In the genomic region with DNA sequence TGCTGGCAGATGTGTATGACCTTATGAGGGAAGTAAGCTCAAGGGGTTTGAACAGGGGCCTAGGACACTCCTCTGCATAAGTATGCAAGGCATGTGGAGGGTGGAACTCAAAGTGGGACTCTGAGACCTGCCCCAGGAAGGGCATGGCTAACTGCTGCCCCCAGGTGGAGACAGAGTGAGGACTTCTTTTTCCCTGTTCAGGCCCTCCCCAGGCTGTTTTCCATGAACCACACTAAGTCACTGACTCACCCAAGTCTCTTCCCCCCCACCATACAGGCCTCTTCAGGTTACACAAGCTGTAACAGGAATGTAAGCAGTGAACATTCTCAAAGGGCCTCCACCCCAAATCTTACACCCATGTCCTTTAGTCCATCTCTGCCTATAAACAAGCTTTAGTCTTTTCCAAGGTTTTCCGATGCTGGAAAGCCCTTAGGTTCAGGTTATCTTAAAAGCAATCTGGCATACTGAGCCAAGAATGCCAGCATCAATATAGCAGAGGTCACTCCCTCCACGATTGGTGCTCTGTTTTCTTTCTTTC, we compare ENCODE assay signal across 8 cellular contexts. TPM values are rescaled to one million over a fixed set of nuclear protein-coding genes. Genes with fewer than 3 reads are reported as not detected.
DNase-seq lines count a peak whose midpoint lies in the region; ATAC-seq and TF ChIP-seq lines count a peak whose summit lies in the region.

No MANE protein-coding gene starts in this region.

- H3K4me2 ChIP-seq in osteoblast (ENCODE audit: insufficient read depth, low read length): peak overlapping the region; percentile 56

- ATAC-seq in Panc1 (peak; percentile 74), foreskin keratinocyte (peak; percentile 75)

- H3K27me3 ChIP-seq in H7 (ENCODE audit: control insufficient read depth, insufficient read depth, low read length) (no peaks in the 10 kb centered on the region), Panc1 (ENCODE audit: control insufficient read depth, insufficient read depth, low read length) (no peaks in the 10 kb centered on the region), foreskin keratinocyte (no peaks in the 10 kb centered on the region), osteoblast (ENCODE audit: insufficient read depth, low read length) (no peaks in the 10 kb centered on the region)

- no peaks in the 10 kb centered on the region for H3K9me3 ChIP-seq in Panc1 (ENCODE audit: control insufficient read depth, insufficient read depth, low read depth, low read length)
- no peaks in the 10 kb centered on the region for H3K9me3 ChIP-seq in osteoblast (ENCODE audit: low read depth, low read length)

- POLR2A ChIA-PET in Panc1 (lab: Charles Lee): interaction anchor here (0.5 to 0.7 kb wide), 6 partner anchors 11 to 62 kb away, joined by 3 to 16 read pairs (median 4); partner anchors contain the start of gene AHNAK

- peaks cover 42% of the 10 kb centered on the region for H4K20me1 ChIP-seq in osteoblast (ENCODE audit: insufficient read depth, low read length)

- H3K79me2 ChIP-seq in osteoblast (ENCODE audit: insufficient read depth, low read length): peaks cover 33% of the 10 kb centered on the region

- 13% methylated on average over 2 of the region's 2 CpGs for WGBS in urinary bladder

- DNase-seq in AG10803 (ENCODE audit: low read depth) (peak; percentile 99), H7 (peak; percentile 86), Panc1 (ENCODE audit: low read depth, low spot score) (peak; percentile 95), foreskin keratinocyte (peak; percentile 97 to 99), osteoblast (ENCODE audit: insufficient read length, low spot score, missing footprints) (peak; percentile 97), HPDE6-E6E7 (ENCODE audit: extremely low spot score) (no peak)
- DNase-seq in activated T-helper 9 cell treated with anti-CD3 and anti-CD28 coated beads, Interleukin-2, amount 50 U/mL, for 16 hours (ENCODE audit: low read depth): peak; percentile 73

- intact Hi-C loops in Panc1 (cut with micrococcal nuclease; ENCODE audit: unreplicated experiment): no loop called here

- H3K27ac ChIP-seq in Panc1 (ENCODE audit: low read length) (peak overlapping the region; percentile 94), foreskin keratinocyte (peak overlapping the region; percentile 38), osteoblast (ENCODE audit: low read depth, low read length) (peak overlapping the region; percentile 67), urinary bladder (ENCODE audit: low read depth) (peak overlapping the region; percentile 81)

- H3K4me3 ChIP-seq in AG10803 (ENCODE audit: low read length) (no peak overlapping the region), H7 (ENCODE audit: insufficient read depth, low read depth, low read length) (no peak overlapping the region), Panc1 (ENCODE audit: low read depth in 2 of 2, low read length in 2 of 2) (no peak overlapping the region), osteoblast (ENCODE audit: insufficient read depth, low read length) (peak overlapping the region; percentile 33), urinary bladder (ENCODE audit: low read depth, low read length) (no peak overlapping the region)

- H3K36me3 ChIP-seq in H7 (replicated peaks; ENCODE audit: control insufficient read depth, insufficient read depth, low read length): peaks cover 21% of the 10 kb centered on the region
- peaks cover 10% of the 10 kb centered on the region; the same call in 1 of the 2 replicates for H3K36me3 ChIP-seq in Panc1 (ENCODE audit: control insufficient read depth, insufficient read depth, low read length)
- H3K36me3 ChIP-seq in osteoblast (ENCODE audit: insufficient read depth, low read length): peaks cover 66% of the 10 kb centered on the region
- no peaks in the 10 kb centered on the region for H3K36me3 ChIP-seq in urinary bladder (ENCODE audit: insufficient read depth)

- CTCF ChIA-PET in Panc1 (lab: Charles Lee): interaction anchor here (0.6 to 1.7 kb wide), 6 partner anchors 13 to 165 kb away, joined by 3 to 9 read pairs (median 4); partner anchors contain the start of gene EEF1G

- TF ChIP-seq CTCF in AG10803 (conservative IDR thresholded peaks at IDR 0.05; ENCODE audit: low read length): peak; percentile 95
- TF ChIP-seq CTCF in Panc1 (IDR thresholded peaks at IDR 0.05): peak; percentile 93
- peak; percentile 99 for TF ChIP-seq CTCF in foreskin keratinocyte (conservative IDR thresholded peaks at IDR 0.05)
- peak; percentile 98 for TF ChIP-seq CTCF in osteoblast (IDR thresholded peaks at IDR 0.05; ENCODE audit: extremely low read depth, low read depth, low read length)

- no TSS peak for BruUV-seq in Panc1 (replicated peaks; lab: Mats Ljungman, UMichigan)

- no peak overlapping the region for H2AFZ ChIP-seq in osteoblast (ENCODE audit: low read length)

- H3K4me1 ChIP-seq in Panc1 (ENCODE audit: control insufficient read depth, insufficient read depth, low read length) (peaks cover 85% of the 10 kb centered on the region), foreskin keratinocyte (peaks cover 37% of the 10 kb centered on the region), osteoblast (ENCODE audit: insufficient read depth, low read length) (peaks cover 34% of the 10 kb centered on the region), urinary bladder (ENCODE audit: insufficient read depth) (no peaks in the 10 kb centered on the region)

- in situ Hi-C loops in Panc1 (cut with HindIII; ENCODE audit: low pct_unique_long_range_greater_than_20kb, low sequenced_read_pairs): no loop called here

RNA-seq across cellular contexts. Expression of gene EEF1G, which starts 13.1 kb away (rescaled TPM):
- 1,781 and 1,948 TPM in 2 replicates for total RNA-seq in H7 (2014; rRNA removed; shearing (Covaris generic))
- 1,119 TPM for total RNA-seq in Panc1 (2021; ENCODE audit: unreplicated experiment)
- 1,553 TPM for polyA plus RNA-seq in Panc1 (2012; ENCODE audit: insufficient read length)
- total RNA-seq in foreskin keratinocyte: 1,508 and 1,552 TPM in 2 replicates
- polyA plus RNA-seq in foreskin keratinocyte: 1,795 and 1,871 TPM in 2 replicates
- 1,004 and 1,049 TPM in 2 replicates for total RNA-seq in osteoblast
- 863 TPM for total RNA-seq in urinary bladder
- polyA plus RNA-seq in urinary bladder: 1,468 TPM

RNA-seq across cellular contexts. Expression of gene AHNAK, which starts 14.0 kb away (rescaled TPM):
- total RNA-seq in H7 (2014; rRNA removed; shearing (Covaris generic)): 8.3 and 11.2 TPM in 2 replicates
- total RNA-seq in Panc1 (2021; ENCODE audit: unreplicated experiment) (844 TPM), foreskin keratinocyte (393 and 461 TPM in 2 replicates), osteoblast (646 and 720 TPM in 2 replicates), urinary bladder (554 TPM)
- polyA plus RNA-seq in Panc1 (2012; ENCODE audit: insufficient read length): 355 TPM
- polyA plus RNA-seq in foreskin keratinocyte (57.2 and 57.9 TPM in 2 replicates), urinary bladder (200 TPM)

RNA-seq across cellular contexts. Expression of gene TUT1, which starts 30.7 kb away (rescaled TPM):
- total RNA-seq in H7 (2014; rRNA removed; shearing (Covaris generic)): 25.8 and 29.4 TPM in 2 replicates
- total RNA-seq in Panc1 (2021; ENCODE audit: unreplicated experiment): 19.9 TPM
- 21.9 TPM for polyA plus RNA-seq in Panc1 (2012; ENCODE audit: insufficient read length)
- 12.1 and 13.1 TPM in 2 replicates for total RNA-seq in foreskin keratinocyte
- polyA plus RNA-seq in foreskin keratinocyte: 12.7 and 13.6 TPM in 2 replicates
- total RNA-seq in osteoblast: 6.5 and 7.6 TPM in 2 replicates
- total RNA-seq in urinary bladder: 5.1 TPM
- 14.3 TPM for polyA plus RNA-seq in urinary bladder

RNA-seq across cellular contexts. Expression of gene MTA2, which starts 41.0 kb away (rescaled TPM):
- total RNA-seq in H7 (2014; rRNA removed; shearing (Covaris generic)): 151 and 166 TPM in 2 replicates
- total RNA-seq in Panc1 (2021; ENCODE audit: unreplicated experiment) (163 TPM), foreskin keratinocyte (172 and 183 TPM in 2 replicates), osteoblast (102 and 105 TPM in 2 replicates), urinary bladder (75.2 TPM)
- 129 TPM for polyA plus RNA-seq in Panc1 (2012; ENCODE audit: insufficient read length)
- polyA plus RNA-seq in foreskin keratinocyte (93.6 and 107 TPM in 2 replicates), urinary bladder (52.8 TPM)

RNA-seq across cellular contexts. Expression of gene EML3, which starts 51.9 kb away (rescaled TPM):
- 28.0 and 29.3 TPM in 2 replicates for total RNA-seq in H7 (2014; rRNA removed; shearing (Covaris generic))
- total RNA-seq in Panc1 (2021; ENCODE audit: unreplicated experiment) (88.8 TPM), foreskin keratinocyte (21.5 and 21.6 TPM in 2 replicates), osteoblast (26.4 and 29.5 TPM in 2 replicates), urinary bladder (12.9 TPM)
- 77.9 TPM for polyA plus RNA-seq in Panc1 (2012; ENCODE audit: insufficient read length)
- polyA plus RNA-seq in foreskin keratinocyte (19.7 and 22.9 TPM in 2 replicates), urinary bladder (47.7 TPM)

Comparison
In these comparisons a context has a peak if more than half of its experiments do, and no peak if none do; other contexts are left out.
1. H3K27ac ChIP-seq: peak in every context shown above with its lines; median percentile 94 in Panc1; 81 in urinary bladder; 67 in osteoblast; 38 in foreskin keratinocyte.
2. RNA of gene AHNAK, which starts 14.0 kb away (total RNA-seq): 844 TPM in Panc1 (single experiment), 646 to 720 TPM in osteoblast, 554 TPM in urinary bladder (single experiment) and 393 to 461 TPM in foreskin keratinocyte; 8.3 to 11.2 TPM in H7; every median in the first group is over 10 times any median in the second.
3. Peak in every context shown above with its lines, with median percentiles within 50 percentile points of each other: CTCF ChIP-seq.